In the genomic region with DNA sequence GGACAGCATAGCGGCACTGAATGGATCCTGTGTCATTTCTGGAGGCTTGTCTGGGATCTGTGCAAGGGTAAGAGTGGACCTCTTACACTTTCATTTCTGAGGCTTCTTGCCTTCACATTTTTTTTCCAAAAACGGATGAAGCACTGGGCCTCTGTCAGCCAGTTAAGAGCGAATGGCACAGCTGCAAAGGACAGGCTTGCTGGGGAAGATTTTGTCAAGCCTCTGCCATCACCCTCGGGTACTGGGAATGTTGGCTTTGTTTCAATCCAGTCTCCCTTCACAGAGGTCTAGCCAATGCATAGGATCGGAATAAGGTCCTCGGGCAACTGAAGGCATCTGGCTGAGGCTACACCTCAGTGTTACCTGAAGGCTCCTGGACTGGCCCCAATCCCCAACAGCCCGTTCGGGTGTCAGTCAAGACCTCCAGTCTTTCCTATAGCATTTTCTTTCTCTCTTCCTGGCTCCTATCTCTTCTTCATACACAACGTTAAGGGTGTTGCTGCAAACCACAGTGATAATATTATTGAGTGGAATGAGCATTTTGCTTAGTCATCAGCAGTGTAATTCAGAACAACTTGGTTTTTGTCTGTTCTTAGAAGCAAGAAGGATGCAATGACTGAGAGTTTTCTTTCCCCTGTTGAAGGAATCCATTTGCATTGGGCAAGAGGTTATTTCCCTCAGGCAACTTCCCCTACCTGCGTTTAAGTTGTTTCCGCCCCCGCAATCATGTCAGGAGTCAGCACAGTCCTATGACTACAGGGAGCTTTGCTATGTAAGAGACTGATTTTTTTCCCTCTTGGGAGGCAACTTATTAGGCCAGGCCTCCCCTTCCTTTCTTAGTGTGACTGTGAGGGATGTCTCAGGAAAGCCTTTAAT, we compare ENCODE assay signal across 8 cellular contexts. TPM values are rescaled to one million over a fixed set of nuclear protein-coding genes. Genes with fewer than 3 reads are reported as not detected.
DNase-seq lines count a peak whose midpoint lies in the region; ATAC-seq, FAIRE-seq and TF ChIP-seq lines count a peak whose summit lies in the region.

No MANE protein-coding gene starts in this region.

- no peak overlapping the region for H3K4me3 ChIP-seq in kidney (ENCODE audit: low read length in 2 of 2)

- intact Hi-C loops in kidney (cut with DNase I) = no loop called here

- DNase-seq in activated effector memory CD4-positive, alpha-beta T cell treated with anti-CD3 and anti-CD28 coated beads, Interleukin-2, amount 50 U/mL, for 16 hours = peak; percentile 86
- no peak for DNase-seq in activated effector memory CD4-positive, alpha-beta T cell treated with Interleukin-2 at 50 U/mL for 16 hours
- peak; percentile 87 for DNase-seq in activated CD4-positive, alpha-beta T cell treated with anti-CD3 and anti-CD28 coated beads for 48 hours
- DNase-seq in foreskin keratinocyte (peak; percentile 82 to 88), NCI-H82 treated with DMSO at 0.1 percent for 48 hours (lab: John Stamatoyannopoulos, UW; ENCODE audit: unreplicated experiment) (no peak), kidney (no peak)
- peak; percentile 54 to 56 for DNase-seq in stimulated activated CD8-positive, alpha-beta memory T cell treated with anti-CD3 and anti-CD28 coated beads, Interleukin-15, amount 100 ng/mL, for 48 hours (ENCODE audit: low read depth in 2 of 2)

- no peaks in the 10 kb centered on the region for H3K9me3 ChIP-seq in kidney (ENCODE audit: control insufficient read depth in 1 of 2, low read length in 2 of 2)

- H3K27ac ChIP-seq in foreskin keratinocyte = no peak overlapping the region
- no peak overlapping the region for H3K27ac ChIP-seq in kidney (ENCODE audit: low read depth in 2 of 2, low read length in 2 of 2)

- no peak overlapping the region for H3K9ac ChIP-seq in kidney (ENCODE audit: low read length in 2 of 2)

- ATAC-seq in HG03108 (IDR thresholded peaks at IDR 0.05; ENCODE audit: unreplicated experiment) (peak; percentile 70), foreskin keratinocyte (peak; percentile 84)

- no peaks in the 10 kb centered on the region for H3K36me3 ChIP-seq in kidney (ENCODE audit: control insufficient read depth in 1 of 2, insufficient read depth in 2 of 2, low read length in 2 of 2)

- no peak for FAIRE-seq in kidney (lab: Jason Lieb, UNC)

- TF ChIP-seq CTCF in foreskin keratinocyte (conservative IDR thresholded peaks at IDR 0.05) (no peak), kidney (IDR thresholded peaks at IDR 0.05; ENCODE audit: borderline replicate concordance, extremely low read depth, insufficient read depth) (no peak)

- no peaks in the 10 kb centered on the region for H3K27me3 ChIP-seq in foreskin keratinocyte

- H3K4me1 ChIP-seq in foreskin keratinocyte (peaks cover 5% of the 10 kb centered on the region), kidney (ENCODE audit: control insufficient read depth in 1 of 2, insufficient read depth in 1 of 2, low read depth in 1 of 2, low read length in 2 of 2) (peaks cover 0 to 8% of the 10 kb centered on the region in 2 donors)

RNA-seq across cellular contexts. Expression of a gene that starts 22.8 kb away (rescaled TPM):
- total RNA-seq in foreskin keratinocyte (13.8 and 14.8 TPM in 2 replicates), kidney (17.6 TPM)
- polyA plus RNA-seq in foreskin keratinocyte (2.2 and 2.5 TPM in 2 replicates), kidney (ENCODE audit: insufficient read depth, low read depth, low replicate concordance) (2.5 TPM)

RNA-seq across cellular contexts. Expression of a gene that starts 23.2 kb away (rescaled TPM):
- total RNA-seq in foreskin keratinocyte (21.9 and 24.1 TPM in 2 replicates), kidney (83.3 TPM)
- polyA plus RNA-seq in foreskin keratinocyte (4.9 and 6.5 TPM in 2 replicates), kidney (ENCODE audit: insufficient read depth, low read depth, low replicate concordance) (11.7 TPM)

Comparison
In these comparisons a context has a peak if more than half of its experiments do, and no peak if none do; other contexts are left out.
1. DNase-seq: peak in activated effector memory CD4-positive, alpha-beta T cell treated with anti-CD3 and anti-CD28 coated beads, Interleukin-2, amount 50 U/mL, for 16 hours (single experiment), activated CD4-positive, alpha-beta T cell treated with anti-CD3 and anti-CD28 coated beads for 48 hours (single experiment), foreskin keratinocyte (2 of 2) and stimulated activated CD8-positive, alpha-beta memory T cell treated with anti-CD3 and anti-CD28 coated beads, Interleukin-15, amount 100 ng/mL, for 48 hours (2 of 2); none in activated effector memory CD4-positive, alpha-beta T cell treated with Interleukin-2 at 50 U/mL for 16 hours (single experiment), NCI-H82 treated with DMSO at 0.1 percent for 48 hours (single experiment) and kidney (single experiment).